Comparison of ENCODE assay signal across 8 cellular contexts in the genomic region with DNA sequence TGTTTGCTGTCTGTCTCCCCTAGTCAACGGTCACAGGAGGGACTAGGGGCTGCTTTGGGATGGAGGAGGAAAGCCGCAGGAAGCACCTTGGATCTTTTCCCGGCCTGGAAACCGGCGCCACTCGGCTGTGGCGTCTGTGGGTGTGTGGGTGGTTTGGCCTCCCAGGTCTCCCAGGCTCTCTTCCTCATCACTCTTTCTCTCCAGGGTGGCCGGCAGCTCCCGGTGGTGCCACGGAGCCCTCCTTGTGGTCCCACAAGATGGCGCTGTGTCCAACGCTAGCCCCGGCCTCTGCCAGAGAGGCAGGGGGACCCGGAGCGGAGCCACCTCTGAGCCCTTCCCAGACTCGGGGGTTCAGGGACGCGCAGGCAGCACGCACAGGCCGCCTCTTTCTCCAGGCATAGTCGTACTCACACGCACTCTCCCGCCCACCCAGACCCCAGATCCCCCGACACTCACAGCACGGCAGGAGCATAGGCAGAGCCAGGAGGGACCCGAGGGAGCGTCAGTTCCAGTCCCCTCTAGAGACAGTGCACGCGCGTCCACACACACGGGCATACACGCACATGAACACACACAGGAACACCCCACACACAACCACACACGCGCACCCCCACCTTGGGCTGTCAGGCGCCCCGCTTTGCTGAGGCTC. TPM values are rescaled to one million over a fixed set of nuclear protein-coding genes. Genes with fewer than 3 reads are reported as not detected.
DNase-seq lines count a peak whose midpoint lies in the region; ATAC-seq, FAIRE-seq and TF ChIP-seq lines count a peak whose summit lies in the region.

No MANE protein-coding gene starts in this region.

- no peaks in the 10 kb centered on the region for H3K9me3 ChIP-seq in A549

- no peak for FAIRE-seq in A549 (lab: Jason Lieb, UNC)
- FAIRE-seq in GM18507 (lab: Jason Lieb, UNC) = peak; percentile 46

- ATAC-seq in A549 (peak; percentile 81 to 95), HG03039 (IDR thresholded peaks at IDR 0.05; ENCODE audit: unreplicated experiment) (no peak)

- H3K4me3 ChIP-seq in A549 (0 out of 3 replicates have a peak overlapping the region, but pooled peaks have one; percentile 31), lower leg skin (ENCODE audit: low read depth, poor library complexity, severe bottlenecking) (no peak overlapping the region)

- CTCF ChIA-PET in A549 (lab: Yijun Ruan, JAX) = interaction anchor here (0.6 to 4.1 kb wide), 27 partner anchors 7 to 690 kb away, joined by 3 to 36 read pairs (median 3); no protein-coding TSS in a partner anchor

- peaks cover 26% of the 10 kb centered on the region for H3K4me1 ChIP-seq in A549

- H3K27ac ChIP-seq in A549 = peak overlapping the region; percentile 79 to 85

- peak; percentile 64 to 75 for TF ChIP-seq RAD21 in A549 (conservative IDR thresholded peaks at IDR 0.05 in 1 of 2, IDR thresholded peaks at IDR 0.05 in 1 of 2)

- POLR2A ChIA-PET in A549 (lab: Yijun Ruan, JAX) = interaction anchor here (0.6 to 1.2 kb wide), 2 partner anchors 78 to 368 kb away, joined by 3 to 5 read pairs; a partner anchor contains a TSS

- TF ChIP-seq POLR2A in A549 (IDR thresholded peaks at IDR 0.05; ENCODE audit: low read length) (no peak), lower leg skin (IDR thresholded peaks at IDR 0.05) (no peak)

- peak overlapping the region; percentile 84 for H3K4me2 ChIP-seq in A549

- WGBS in A549 (ENCODE audit: missing lambda C conversion rate) = 14% methylated on average over 24 of the region's 36 CpGs
- WGBS in lower leg skin, 2 donors = 14 to 24% methylated on average over 35 to 36 of the region's 36 CpGs

- DNase-seq in A549 (ENCODE audit: low read depth in 1 of 2, low spot score in 1 of 2) = peak; percentile 64 to 84
- peak; percentile 48 for DNase-seq in GM18507 (ENCODE audit: extremely low spot score, insufficient read length, low read depth)
- DNase-seq in NCI-H345 treated with DMSO at 0.1 percent for 48 hours (lab: John Stamatoyannopoulos, UW; ENCODE audit: unreplicated experiment) = peak; percentile 18
- peak; percentile 35 to 52 for DNase-seq in activated CD4-positive, alpha-beta T cell treated with anti-CD3 and anti-CD28 coated beads, Interleukin-2, amount 50 U/mL, for 24 hours (ENCODE audit: low read depth in 1 of 2, low spot score in 1 of 2)
- DNase-seq in dermis blood vessel endothelial cell = peak; percentile 83
- DNase-seq in lower leg skin (ENCODE audit: low spot score in 2 of 2) = peak; percentile 59 to 96
- peak; percentile 55 to 60 for DNase-seq in stimulated activated CD4-positive, alpha-beta T cell treated with anti-CD3 and anti-CD28 coated beads, Interleukin-4, amount 100 ng/mL, for 4 hours

- TF ChIP-seq EP300 in A549 (IDR thresholded peaks at IDR 0.05) = no peak

- TF ChIP-seq CTCF in A549 (IDR thresholded peaks at IDR 0.05) (peak; percentile 62), lower leg skin (IDR thresholded peaks at IDR 0.05) (peak in 1 of 3 donors; percentile 36)

- intact Hi-C loops in lower leg skin (cut with DNase I; ENCODE audit: low total_unique reads) = loop anchor here (5.0 kb wide), 1 partner anchor 371 kb away; no protein-coding TSS in a partner anchor

TF ChIP-seq in A549, 52 proteins besides CTCF, POLR2A, EP300 and RAD21:
- TF ChIP-seq, protein P1, sequence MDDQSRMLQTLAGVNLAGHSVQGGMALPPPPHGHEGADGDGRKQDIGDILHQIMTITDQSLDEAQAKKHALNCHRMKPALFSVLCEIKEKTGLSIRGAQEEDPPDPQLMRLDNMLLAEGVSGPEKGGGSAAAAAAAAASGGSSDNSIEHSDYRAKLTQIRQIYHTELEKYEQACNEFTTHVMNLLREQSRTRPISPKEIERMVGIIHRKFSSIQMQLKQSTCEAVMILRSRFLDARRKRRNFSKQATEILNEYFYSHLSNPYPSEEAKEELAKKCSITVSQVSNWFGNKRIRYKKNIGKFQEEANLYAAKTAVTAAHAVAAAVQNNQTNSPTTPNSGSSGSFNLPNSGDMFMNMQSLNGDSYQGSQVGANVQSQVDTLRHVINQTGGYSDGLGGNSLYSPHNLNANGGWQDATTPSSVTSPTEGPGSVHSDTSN (IDR thresholded peaks at IDR 0.05) = no peak
- TF ChIP-seq SMC3 (IDR thresholded peaks at IDR 0.05) = peak; percentile 73

RNA-seq across cellular contexts. Expression of a gene that starts 31.2 kb away (rescaled TPM):
- polyA plus RNA-seq in A549 (2011; rRNA removed) = not detected in 2 replicates
- polyA plus RNA-seq in A549 (2012; cell fraction: cytosol; rRNA removed) = not detected in 2 replicates
- polyA plus RNA-seq in A549 (2012; cell fraction: nucleus; rRNA removed) = 0.02 TPM in 1 of 2 replicates, not detected in the other
- not detected in 3 replicates for polyA plus RNA-seq in A549 (2017; fragmentation: RNase III; extraction: RNeasy Plus Mini Kit Qiagen cat#74134 plus additional on column Dnase treatment)
- polyA minus RNA-seq in A549 (2011; rRNA and poly(A)+ RNA removed) = not detected in 2 replicates
- 0.09 and 0.17 TPM in 2 replicates for total RNA-seq in dermis blood vessel endothelial cell
- total RNA-seq in lower leg skin = under 1 TPM in 3 of 4 donors, not detected in 1; 0.23 to 0.47 (median 0.46) TPM

Comparison
In these comparisons a context has a peak if more than half of its experiments do, and no peak if none do; other contexts are left out.
1. DNase-seq: peak in every context shown above with its lines; median percentile 83 in dermis blood vessel endothelial cell; 78 in lower leg skin; 74 in A549; 58 in stimulated activated CD4-positive, alpha-beta T cell treated with anti-CD3 and anti-CD28 coated beads, Interleukin-4, amount 100 ng/mL, for 4 hours; 48 in GM18507; 44 in activated CD4-positive, alpha-beta T cell treated with anti-CD3 and anti-CD28 coated beads, Interleukin-2, amount 50 U/mL, for 24 hours; 18 in NCI-H345 treated with DMSO at 0.1 percent for 48 hours.